11 cellular contexts compared by ENCODE assay signal in the genomic region with DNA sequence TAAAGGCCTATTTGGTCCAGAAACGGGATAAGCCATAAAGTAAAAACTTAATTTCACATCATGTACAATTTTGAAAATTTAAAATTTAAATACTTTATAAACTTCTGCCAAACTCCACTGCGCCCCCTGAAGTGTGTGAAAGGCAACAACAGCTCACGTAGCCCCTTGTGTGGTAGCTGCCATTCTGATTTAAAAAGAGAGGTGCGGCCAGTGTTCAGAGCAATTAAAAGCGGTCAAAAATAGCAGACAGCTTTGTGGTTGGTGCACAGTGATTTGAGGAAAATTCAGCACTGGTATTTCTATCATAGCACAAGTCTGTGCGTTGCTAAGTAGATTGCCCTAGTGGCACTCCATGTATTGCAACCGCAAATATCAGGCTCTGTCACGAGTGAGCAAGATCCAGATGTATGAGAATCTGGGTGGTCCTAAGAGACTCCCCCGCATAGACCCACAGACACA.
DNase-seq lines count a peak whose midpoint lies in the region; ATAC-seq and TF ChIP-seq lines count a peak whose summit lies in the region.
"Had no signal": no experiment of that assay in that cellular context is flagged by ENCODE, and none has a peak within 500 bp of the region (broad histone marks: within the 10 kb centered on the region; RNA-seq: fewer than 3 reads in every experiment).

No MANE protein-coding gene starts in this region.

- CTCF ChIA-PET in AG04450 (lab: Charles Lee), result interaction anchor here (0.6 to 3.8 kb wide), 14 partner anchors 9 to 1324 kb away, joined by 3 to 19 read pairs (median 4); no protein-coding TSS in a partner anchor

- H3K27ac ChIP-seq in AG04450 (ENCODE audit: low read depth, low read length), result no peak overlapping the region
- H3K27ac ChIP-seq: psoas muscle had no signal

- H3K4me3 ChIP-seq in AG04450 (ENCODE audit: low read depth, low read length), result no peak overlapping the region
- H3K4me3 ChIP-seq: psoas muscle had no signal

- DNase-seq in AG04450 (ENCODE audit: low read depth, low spot score) (no peak), GM03348 (ENCODE audit: low spot score) (peak; percentile 20), RPMI7951 (ENCODE audit: low read depth) (peak; percentile 32), foreskin melanocyte (peak; percentile 11), T-helper 1 cell (no peak), NCI-H1417 treated with DMSO at 0.1 percent for 48 hours (lab: John Stamatoyannopoulos, UW) (no peak), NCI-H1092 treated with DMSO at 0.1 percent for 48 hours (lab: John Stamatoyannopoulos, UW) (no peak)
- DNase-seq: NCI-H510A; psoas muscle; stimulated activated naive CD8-positive, alpha-beta T cell treated with anti-CD3 and anti-CD28 coated beads, Interleukin-15, Interleukin-2, amounts not matched to agents 100 U/mL and 50 U/mL, for 24 hours had no signal

- no peaks in the 10 kb centered on the region for H3K27me3 ChIP-seq in AG04450 (ENCODE audit: control insufficient read depth, insufficient read depth, low read length)

- POLR2A ChIA-PET in AG04450 (lab: Yijun Ruan, JAX), result no interaction called here

- TF ChIP-seq CTCF in AG04450 (IDR thresholded peaks at IDR 0.05; ENCODE audit: low read depth, low read length), result peak; percentile 55

- ATAC-seq in HG03342 (IDR thresholded peaks at IDR 0.05; ENCODE audit: unreplicated experiment), result no peak
- ATAC-seq: psoas muscle; stimulated activated naive CD8-positive, alpha-beta T cell treated with anti-CD3 and anti-CD28 coated beads, Interleukin-15, Interleukin-2, amounts not matched to agents 100 U/mL and 50 U/mL, for 24 hours had no signal

- no peaks in the 10 kb centered on the region for H3K9me3 ChIP-seq in AG04450 (ENCODE audit: control insufficient read depth, insufficient read depth, low read length)
- H3K9me3 ChIP-seq: psoas muscle had no signal

Comparison
In these comparisons a context has a peak if more than half of its experiments do, and no peak if none do; other contexts are left out.
1. DNase-seq: peak in GM03348 (single experiment), RPMI7951 (single experiment) and foreskin melanocyte (single experiment); none in AG04450 (single experiment), T-helper 1 cell (0 of 5), NCI-H1417 treated with DMSO at 0.1 percent for 48 hours (single experiment) and NCI-H1092 treated with DMSO at 0.1 percent for 48 hours (single experiment).